Comparison of ENCODE assay signal across 19 cellular contexts in genomic region chr18:42330296-42330695, GRCh38.
DNase-seq lines count a peak whose midpoint lies in the region; ATAC-seq and TF ChIP-seq lines count a peak whose summit lies in the region.
"Had no signal": no experiment of that assay in that cellular context is flagged by ENCODE, and none has a peak within 500 bp of the region (broad histone marks: within the 10 kb centered on the region; RNA-seq: fewer than 3 reads in every experiment).

No MANE protein-coding gene starts in this region.

- H3K27me3 Mint-ChIP-seq in T-helper 2 cell treated with Interferon-gamma antibody and Interleukin-4, amounts not matched to agents 5 μg/mL and 100 μg/mL, for 36 hours (ENCODE audit: low read depth), result no peaks in the 10 kb centered on the region

- no peaks in the 10 kb centered on the region for H3K27me3 ChIP-seq in SJSA1 (replicated peaks)
- H3K27me3 ChIP-seq: BLaER1 treated with 17β-estradiol and CSF1 and Interleukin-3, amounts not matched to agents 10 nM and 100 nM; Peyer's patch had no signal

- no peaks in the 10 kb centered on the region for H3K36me3 Mint-ChIP-seq in T-helper 2 cell treated with Interferon-gamma antibody and Interleukin-4, amounts not matched to agents 5 μg/mL and 100 μg/mL, for 36 hours (ENCODE audit: low read depth)
- H3K36me3 Mint-ChIP-seq: CD8-positive, alpha-beta T cell had no signal

- no peak overlapping the region for H3K27ac Mint-ChIP-seq in T-helper 2 cell treated with Interferon-gamma antibody and Interleukin-4, amounts not matched to agents 5 μg/mL and 100 μg/mL, for 36 hours
- H3K27ac Mint-ChIP-seq: CD8-positive, alpha-beta T cell had no signal

- no peaks in the 10 kb centered on the region for H3K9me3 ChIP-seq in SJSA1 (replicated peaks)
- H3K9me3 ChIP-seq: A549; BLaER1 treated with 17β-estradiol and CSF1 and Interleukin-3, amounts not matched to agents 10 nM and 100 nM; Peyer's patch had no signal

- no peak overlapping the region for H3K4me3 Mint-ChIP-seq in T-helper 2 cell treated with Interferon-gamma antibody and Interleukin-4, amounts not matched to agents 5 μg/mL and 100 μg/mL, for 36 hours
- H3K4me3 Mint-ChIP-seq: CD8-positive, alpha-beta T cell had no signal

- H3K36me3 ChIP-seq in SJSA1, result no peaks in the 10 kb centered on the region
- H3K36me3 ChIP-seq: BLaER1 treated with 17β-estradiol and CSF1 and Interleukin-3, amounts not matched to agents 10 nM and 100 nM; Peyer's patch had no signal

- H3K27ac ChIP-seq in SJSA1, result peak overlapping the region; percentile 69
- H3K27ac ChIP-seq: A549; BLaER1 treated with 17β-estradiol and CSF1 and Interleukin-3, amounts not matched to agents 10 nM and 100 nM; GM23248; Peyer's patch had no signal

- no peak overlapping the region for H3K4me3 ChIP-seq in SJSA1
- no peak overlapping the region for H3K4me3 ChIP-seq in fibroblast of the aortic adventitia (ENCODE audit: low read depth, low read length)
- H3K4me3 ChIP-seq: A549; BLaER1 treated with 17β-estradiol and CSF1 and Interleukin-3, amounts not matched to agents 10 nM and 100 nM; GM23248; Peyer's patch had no signal

- no peak for ATAC-seq in GM19328 (IDR thresholded peaks at IDR 0.05; ENCODE audit: unreplicated experiment)
- ATAC-seq: A549; CD8-positive, alpha-beta T cell; HCT116 had no signal

- peak; percentile 1 for DNase-seq in EH (ENCODE audit: low read depth)
- DNase-seq in SJSA1 (ENCODE audit: low read depth in 1 of 2, low spot score in 2 of 2), result peak; percentile 67 to 82
- peak; percentile 18 for DNase-seq in fibroblast of the aortic adventitia (ENCODE audit: low read depth)
- DNase-seq in renal cortical epithelial cell (ENCODE audit: low read depth), result peak; percentile 67
- DNase-seq in T-helper 2 cell treated with Interferon-gamma antibody and Interleukin-4, amounts not matched to agents 5 μg/mL and 100 μg/mL, for 36 hours (ENCODE audit: low spot score), result no peak
- no peak for DNase-seq in DMS53 (lab: John Stamatoyannopoulos, UW)
- DNase-seq: CD8-positive, alpha-beta T cell; DMS79; GM23248; NCI-H1092 treated with DMSO at 0.1 percent for 48 hours; NCI-H146; NCI-H2081; NCI-H69; Peyer's patch; SHP77 had no signal

- no peak for TF ChIP-seq CTCF in fibroblast of the aortic adventitia (IDR thresholded peaks at IDR 0.05; ENCODE audit: insufficient read depth, low read length)

- no peaks in the 10 kb centered on the region for H3K9me3 Mint-ChIP-seq in T-helper 2 cell treated with Interferon-gamma antibody and Interleukin-4, amounts not matched to agents 5 μg/mL and 100 μg/mL, for 36 hours
- H3K9me3 Mint-ChIP-seq: CD8-positive, alpha-beta T cell had no signal

- H3K4me1 ChIP-seq in SJSA1 (replicated peaks), result peaks cover 15% of the 10 kb centered on the region
- H3K4me1 ChIP-seq: A549; BLaER1 treated with 17β-estradiol and CSF1 and Interleukin-3, amounts not matched to agents 10 nM and 100 nM; Peyer's patch had no signal

- no peaks in the 10 kb centered on the region for H3K4me1 Mint-ChIP-seq in T-helper 2 cell treated with Interferon-gamma antibody and Interleukin-4, amounts not matched to agents 5 μg/mL and 100 μg/mL, for 36 hours (ENCODE audit: low read depth)

Comparison
In these comparisons a context has a peak if more than half of its experiments do, and no peak if none do; other contexts are left out.
1. DNase-seq: peak in EH (single experiment), SJSA1 (2 of 2), fibroblast of the aortic adventitia (single experiment) and renal cortical epithelial cell (single experiment); none in T-helper 2 cell treated with Interferon-gamma antibody and Interleukin-4, amounts not matched to agents 5 μg/mL and 100 μg/mL, for 36 hours (single experiment) and DMS53 (single experiment).